26 cellular contexts compared by ENCODE assay signal in genomic region chr5:109186759-109187158, GRCh38.
"Had no signal": no experiment of that assay in that cellular context is flagged by ENCODE, and none has a peak within 500 bp of the region (broad histone marks: within the 10 kb centered on the region; RNA-seq: fewer than 3 reads in every experiment).

No MANE protein-coding gene starts in this region.

- H3K36me3 ChIP-seq: ovary had no signal

- H3K9me3 Mint-ChIP-seq: dendritic cell treated with granulocyte-macrophage colony-stimulating factor and Interleukin-4, amounts not matched to agents 40 ng/mL and 50 ng/mL, for 4 days; endodermal cell; immature natural killer cell; naive thymus-derived CD8-positive, alpha-beta T cell; nephron progenitor cell; stimulated activated memory B cell treated with anti-CD40 and anti-IgM and Interleukin-4, amounts not matched to agents 10 μg/mL and 1 μg/mL and 100 μg/mL, for 72 hours had no signal

- H3K4me3 ChIP-seq: left lung, ovary, psoas muscle, sigmoid colon, testis, tibial artery, upper lobe of left lung had no signal

- H3K4me1 Mint-ChIP-seq: nephron progenitor cell; stimulated activated memory B cell treated with anti-CD40 and anti-IgM and Interleukin-4, amounts not matched to agents 10 μg/mL and 1 μg/mL and 100 μg/mL, for 72 hours had no signal

- H3K27ac Mint-ChIP-seq: dendritic cell treated with granulocyte-macrophage colony-stimulating factor and Interleukin-4, amounts not matched to agents 40 ng/mL and 50 ng/mL, for 4 days; endodermal cell; immature natural killer cell; naive thymus-derived CD8-positive, alpha-beta T cell; stimulated activated memory B cell treated with anti-CD40 and anti-IgM and Interleukin-4, amounts not matched to agents 10 μg/mL and 1 μg/mL and 100 μg/mL, for 72 hours had no signal

- H3K4me1 ChIP-seq: psoas muscle, sigmoid colon, testis, tibial artery had no signal

- DNase-seq: effector CD8-positive, alpha-beta T cell; endodermal cell; erythroblast; hypothalamus; immature natural killer cell; kidney; left lung; mesenchymal stem cell; midbrain; naive thymus-derived CD8-positive, alpha-beta T cell; nephron progenitor cell; nucleus accumbens; ovary; posterior cingulate gyrus; psoas muscle; right cardiac atrium; sigmoid colon; stimulated activated CD4-positive, alpha-beta T cell treated with anti-CD3 and anti-CD28 coated beads, Interleukin-2, amount 100 ng/mL, for 24 hours; stimulated activated CD4-positive, alpha-beta T cell treated with anti-CD3 and anti-CD28 coated beads, Interleukin-4, amount 100 ng/mL, for 4 hours; stimulated activated naive CD8-positive, alpha-beta T cell treated with anti-CD3 and anti-CD28 coated beads, Interleukin-15, Interleukin-2, amounts not matched to agents 100 U/mL and 50 U/mL, for 24 hours; substantia nigra; testis; tibial artery; upper lobe of left lung had no signal

- H3K4me3 Mint-ChIP-seq: dendritic cell treated with granulocyte-macrophage colony-stimulating factor and Interleukin-4, amounts not matched to agents 40 ng/mL and 50 ng/mL, for 4 days; endodermal cell; immature natural killer cell; naive thymus-derived CD8-positive, alpha-beta T cell; nephron progenitor cell; stimulated activated memory B cell treated with anti-CD40 and anti-IgM and Interleukin-4, amounts not matched to agents 10 μg/mL and 1 μg/mL and 100 μg/mL, for 72 hours had no signal

- ATAC-seq: left lung; naive thymus-derived CD8-positive, alpha-beta T cell; psoas muscle; right cardiac atrium; stimulated activated memory B cell treated with anti-CD40 and anti-IgM and Interleukin-4, amounts not matched to agents 10 μg/mL and 1 μg/mL and 100 μg/mL, for 72 hours; stimulated activated naive CD8-positive, alpha-beta T cell treated with anti-CD3 and anti-CD28 coated beads, Interleukin-15, Interleukin-2, amounts not matched to agents 100 U/mL and 50 U/mL, for 24 hours had no signal

- H3K9me3 ChIP-seq: left lung, ovary, psoas muscle, sigmoid colon, testis, tibial artery, upper lobe of left lung had no signal

- H3K27me3 ChIP-seq: left lung, ovary, sigmoid colon, testis, tibial artery, upper lobe of left lung had no signal

- H3K27me3 Mint-ChIP-seq: dendritic cell treated with granulocyte-macrophage colony-stimulating factor and Interleukin-4, amounts not matched to agents 40 ng/mL and 50 ng/mL, for 4 days; naive thymus-derived CD8-positive, alpha-beta T cell; stimulated activated memory B cell treated with anti-CD40 and anti-IgM and Interleukin-4, amounts not matched to agents 10 μg/mL and 1 μg/mL and 100 μg/mL, for 72 hours had no signal

- H3K27ac ChIP-seq: left lung, ovary, psoas muscle, sigmoid colon, testis, tibial artery, upper lobe of left lung had no signal
